In the genomic region with DNA sequence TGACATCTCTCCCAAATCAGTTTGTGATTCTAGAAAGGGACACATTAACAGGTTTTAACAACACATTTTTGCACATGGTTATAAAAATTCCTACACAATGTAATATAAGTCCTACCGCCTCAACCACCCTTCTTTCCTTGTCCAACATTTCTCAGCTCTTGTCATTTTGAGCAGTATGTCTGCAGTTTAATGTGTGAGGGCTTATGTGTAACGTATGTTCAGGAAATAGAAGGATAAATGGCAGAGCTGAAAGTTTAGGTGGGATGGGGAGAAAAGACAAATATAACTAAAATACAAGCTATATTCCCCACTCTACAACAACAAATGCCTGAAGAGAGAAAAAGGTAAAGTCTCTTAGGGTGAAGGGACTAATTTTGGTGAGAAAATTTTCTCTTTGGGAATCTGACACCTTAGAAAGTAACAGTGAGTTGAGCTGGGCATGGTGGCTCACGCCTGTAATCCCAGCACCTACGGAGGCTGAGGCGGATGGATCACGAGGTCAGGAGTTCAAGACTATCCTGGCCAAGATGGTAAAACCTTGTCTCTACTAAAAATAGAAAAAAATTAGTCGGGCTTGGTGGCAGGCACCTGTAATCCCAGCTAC, we compare ENCODE assay signal across 1 cellular context.
TF ChIP-seq lines count a peak whose summit lies in the region.

No MANE protein-coding gene starts in this region.

TF ChIP-seq in HepG2, 621 proteins besides CTCF, POLR2A, EP300 and RAD21:
- TF ChIP-seq SSRP1 (CRISPR knock-in tag; IDR thresholded peaks at IDR 0.05) (peak; percentile 88), PCBP1 (IDR thresholded peaks at IDR 0.05; ENCODE audit: borderline replicate concordance, low read depth, low read length) (no peak), ZC3H13 (CRISPR knock-in tag; IDR thresholded peaks at IDR 0.05) (0 out of 2 replicates have a peak, but pooled peaks have one; percentile 43), POLR2AphosphoS5 (IDR thresholded peaks at IDR 0.05; ENCODE audit: low read depth, low read length) (0 out of 2 replicates have a peak, but pooled peaks have one; percentile 35), RBFOX2 (IDR thresholded peaks at IDR 0.05; ENCODE audit: low read depth, low read length) (peak; percentile 54; the same call in 1 of the 2 replicates), MBD4 (IDR thresholded peaks at IDR 0.05; ENCODE audit: borderline replicate concordance, low read length) (peak; percentile 38; the same call in 1 of the 2 replicates), POLR2AphosphoS2 (IDR thresholded peaks at IDR 0.05; ENCODE audit: low read depth, low read length) (peak; percentile 87; the same call in 1 of the 2 replicates)
- TF ChIP-seq, protein P1, sequence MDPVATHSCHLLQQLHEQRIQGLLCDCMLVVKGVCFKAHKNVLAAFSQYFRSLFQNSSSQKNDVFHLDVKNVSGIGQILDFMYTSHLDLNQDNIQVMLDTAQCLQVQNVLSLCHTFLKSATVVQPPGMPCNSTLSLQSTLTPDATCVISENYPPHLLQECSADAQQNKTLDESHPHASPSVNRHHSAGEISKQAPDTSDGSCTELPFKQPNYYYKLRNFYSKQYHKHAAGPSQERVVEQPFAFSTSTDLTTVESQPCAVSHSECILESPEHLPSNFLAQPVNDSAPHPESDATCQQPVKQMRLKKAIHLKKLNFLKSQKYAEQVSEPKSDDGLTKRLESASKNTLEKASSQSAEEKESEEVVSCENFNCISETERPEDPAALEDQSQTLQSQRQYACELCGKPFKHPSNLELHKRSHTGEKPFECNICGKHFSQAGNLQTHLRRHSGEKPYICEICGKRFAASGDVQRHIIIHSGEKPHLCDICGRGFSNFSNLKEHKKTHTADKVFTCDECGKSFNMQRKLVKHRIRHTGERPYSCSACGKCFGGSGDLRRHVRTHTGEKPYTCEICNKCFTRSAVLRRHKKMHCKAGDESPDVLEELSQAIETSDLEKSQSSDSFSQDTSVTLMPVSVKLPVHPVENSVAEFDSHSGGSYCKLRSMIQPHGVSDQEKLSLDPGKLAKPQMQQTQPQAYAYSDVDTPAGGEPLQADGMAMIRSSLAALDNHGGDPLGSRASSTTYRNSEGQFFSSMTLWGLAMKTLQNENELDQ (CRISPR knock-in tag; IDR thresholded peaks at IDR 0.05; ENCODE audit: borderline replicate concordance): no peak
